Comparison of ENCODE assay signal across 1 cellular context in the genomic region with DNA sequence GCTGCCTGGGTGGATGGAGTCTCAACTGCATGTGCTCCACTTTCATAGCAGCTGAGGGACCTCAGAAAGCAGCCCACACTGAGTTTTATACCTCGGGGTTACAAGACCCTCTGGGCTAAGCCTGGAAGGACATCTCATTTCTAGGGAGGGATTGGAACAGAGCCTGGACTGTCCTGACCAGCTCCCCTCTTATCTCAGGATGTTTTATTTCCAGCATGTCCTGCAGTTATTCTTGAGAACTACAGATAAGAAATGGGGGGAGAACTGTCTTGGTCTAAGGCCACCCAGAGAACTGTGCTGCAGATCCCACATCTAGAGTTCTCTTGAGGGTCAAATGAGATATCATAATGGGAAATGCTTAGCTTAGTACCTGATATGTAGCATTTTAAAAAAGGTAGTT.
TF ChIP-seq lines count a peak whose summit lies in the region.

No MANE protein-coding gene starts in this region.

TF ChIP-seq in K562, 482 proteins besides CTCF, POLR2A, EP300 and RAD21 (continued from another document and continues in another):
- no peak for TF ChIP-seq ZNF212 (CRISPR knock-in tag; IDR thresholded peaks at IDR 0.05)
- TF ChIP-seq, protein P1, sequence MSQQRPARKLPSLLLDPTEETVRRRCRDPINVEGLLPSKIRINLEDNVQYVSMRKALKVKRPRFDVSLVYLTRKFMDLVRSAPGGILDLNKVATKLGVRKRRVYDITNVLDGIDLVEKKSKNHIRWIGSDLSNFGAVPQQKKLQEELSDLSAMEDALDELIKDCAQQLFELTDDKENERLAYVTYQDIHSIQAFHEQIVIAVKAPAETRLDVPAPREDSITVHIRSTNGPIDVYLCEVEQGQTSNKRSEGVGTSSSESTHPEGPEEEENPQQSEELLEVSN (IDR thresholded peaks at IDR 0.05; ENCODE audit: borderline replicate concordance in 1 of 2, extremely low read depth in 1 of 2, insufficient read depth in 1 of 2, insufficient read length in 1 of 2, low read depth in 1 of 2, low read length in 1 of 2, poor library complexity in 1 of 2, severe bottlenecking in 1 of 2) = peak in 1 of 2 experiments; percentile 9
- TF ChIP-seq PHF8 (IDR thresholded peaks at IDR 0.05; ENCODE audit: borderline replicate concordance, low read length) = no peak
- no peak for TF ChIP-seq TEAD2 (tag; IDR thresholded peaks at IDR 0.05)
- TF ChIP-seq, protein P2, sequence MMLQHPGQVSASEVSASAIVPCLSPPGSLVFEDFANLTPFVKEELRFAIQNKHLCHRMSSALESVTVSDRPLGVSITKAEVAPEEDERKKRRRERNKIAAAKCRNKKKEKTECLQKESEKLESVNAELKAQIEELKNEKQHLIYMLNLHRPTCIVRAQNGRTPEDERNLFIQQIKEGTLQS (IDR thresholded peaks at IDR 0.05) = no peak
- TF ChIP-seq, protein P2 (CRISPR knock-in tag; conservative IDR thresholded peaks at IDR 0.05) = no peak
- TF ChIP-seq, protein P3, sequence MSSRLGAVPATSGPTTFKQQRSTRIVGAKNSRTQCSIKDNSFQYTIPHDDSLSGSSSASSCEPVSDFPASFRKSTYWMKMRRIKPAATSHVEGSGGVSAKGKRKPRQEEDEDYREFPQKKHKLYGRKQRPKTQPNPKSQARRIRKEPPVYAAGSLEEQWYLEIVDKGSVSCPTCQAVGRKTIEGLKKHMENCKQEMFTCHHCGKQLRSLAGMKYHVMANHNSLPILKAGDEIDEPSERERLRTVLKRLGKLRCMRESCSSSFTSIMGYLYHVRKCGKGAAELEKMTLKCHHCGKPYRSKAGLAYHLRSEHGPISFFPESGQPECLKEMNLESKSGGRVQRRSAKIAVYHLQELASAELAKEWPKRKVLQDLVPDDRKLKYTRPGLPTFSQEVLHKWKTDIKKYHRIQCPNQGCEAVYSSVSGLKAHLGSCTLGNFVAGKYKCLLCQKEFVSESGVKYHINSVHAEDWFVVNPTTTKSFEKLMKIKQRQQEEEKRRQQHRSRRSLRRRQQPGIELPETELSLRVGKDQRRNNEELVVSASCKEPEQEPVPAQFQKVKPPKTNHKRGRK (tag; IDR thresholded peaks at IDR 0.05) = no peak
- peak; percentile 59 for TF ChIP-seq NFIC (IDR thresholded peaks at IDR 0.05)
- no peak for TF ChIP-seq PHB (CRISPR knock-in tag; IDR thresholded peaks at IDR 0.05)
- 0 out of 2 replicates have a peak, but pooled peaks have one; percentile 15 for TF ChIP-seq MYC (IDR thresholded peaks at IDR 0.05; ENCODE audit: low read depth, low read length)
- no peak for TF ChIP-seq MYC (CRISPR knock-in tag; IDR thresholded peaks at IDR 0.05; ENCODE audit: borderline replicate concordance, low read depth)
- TF ChIP-seq PHTF2 (CRISPR knock-in tag; IDR thresholded peaks at IDR 0.05) = no peak
- TF ChIP-seq, protein P4, sequence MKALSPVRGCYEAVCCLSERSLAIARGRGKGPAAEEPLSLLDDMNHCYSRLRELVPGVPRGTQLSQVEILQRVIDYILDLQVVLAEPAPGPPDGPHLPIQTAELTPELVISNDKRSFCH (CRISPR knock-in tag; IDR thresholded peaks at IDR 0.05) = no peak
- TF ChIP-seq, protein P4 (tag; IDR thresholded peaks at IDR 0.05) = no peak
- no peak for TF ChIP-seq SMAD3 (CRISPR knock-in tag; conservative IDR thresholded peaks at IDR 0.05)
- TF ChIP-seq, protein P5, sequence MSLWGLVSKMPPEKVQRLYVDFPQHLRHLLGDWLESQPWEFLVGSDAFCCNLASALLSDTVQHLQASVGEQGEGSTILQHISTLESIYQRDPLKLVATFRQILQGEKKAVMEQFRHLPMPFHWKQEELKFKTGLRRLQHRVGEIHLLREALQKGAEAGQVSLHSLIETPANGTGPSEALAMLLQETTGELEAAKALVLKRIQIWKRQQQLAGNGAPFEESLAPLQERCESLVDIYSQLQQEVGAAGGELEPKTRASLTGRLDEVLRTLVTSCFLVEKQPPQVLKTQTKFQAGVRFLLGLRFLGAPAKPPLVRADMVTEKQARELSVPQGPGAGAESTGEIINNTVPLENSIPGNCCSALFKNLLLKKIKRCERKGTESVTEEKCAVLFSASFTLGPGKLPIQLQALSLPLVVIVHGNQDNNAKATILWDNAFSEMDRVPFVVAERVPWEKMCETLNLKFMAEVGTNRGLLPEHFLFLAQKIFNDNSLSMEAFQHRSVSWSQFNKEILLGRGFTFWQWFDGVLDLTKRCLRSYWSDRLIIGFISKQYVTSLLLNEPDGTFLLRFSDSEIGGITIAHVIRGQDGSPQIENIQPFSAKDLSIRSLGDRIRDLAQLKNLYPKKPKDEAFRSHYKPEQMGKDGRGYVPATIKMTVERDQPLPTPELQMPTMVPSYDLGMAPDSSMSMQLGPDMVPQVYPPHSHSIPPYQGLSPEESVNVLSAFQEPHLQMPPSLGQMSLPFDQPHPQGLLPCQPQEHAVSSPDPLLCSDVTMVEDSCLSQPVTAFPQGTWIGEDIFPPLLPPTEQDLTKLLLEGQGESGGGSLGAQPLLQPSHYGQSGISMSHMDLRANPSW (CRISPR knock-in tag; IDR thresholded peaks at IDR 0.05) = no peak
- no peak for TF ChIP-seq DMBX1 (CRISPR knock-in tag; IDR thresholded peaks at IDR 0.05; ENCODE audit: borderline replicate concordance)
- TF ChIP-seq MEIS2 (IDR thresholded peaks at IDR 0.05; ENCODE audit: partially characterized antibody) = peak; percentile 5
- no peak for TF ChIP-seq MAFK (IDR thresholded peaks at IDR 0.05; ENCODE audit: low read length)
- TF ChIP-seq, protein P6, sequence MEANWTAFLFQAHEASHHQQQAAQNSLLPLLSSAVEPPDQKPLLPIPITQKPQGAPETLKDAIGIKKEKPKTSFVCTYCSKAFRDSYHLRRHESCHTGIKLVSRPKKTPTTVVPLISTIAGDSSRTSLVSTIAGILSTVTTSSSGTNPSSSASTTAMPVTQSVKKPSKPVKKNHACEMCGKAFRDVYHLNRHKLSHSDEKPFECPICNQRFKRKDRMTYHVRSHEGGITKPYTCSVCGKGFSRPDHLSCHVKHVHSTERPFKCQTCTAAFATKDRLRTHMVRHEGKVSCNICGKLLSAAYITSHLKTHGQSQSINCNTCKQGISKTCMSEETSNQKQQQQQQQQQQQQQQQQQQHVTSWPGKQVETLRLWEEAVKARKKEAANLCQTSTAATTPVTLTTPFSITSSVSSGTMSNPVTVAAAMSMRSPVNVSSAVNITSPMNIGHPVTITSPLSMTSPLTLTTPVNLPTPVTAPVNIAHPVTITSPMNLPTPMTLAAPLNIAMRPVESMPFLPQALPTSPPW (CRISPR knock-in tag; IDR thresholded peaks at IDR 0.05) = peak; percentile 70
- no peak for TF ChIP-seq ELF2 (CRISPR knock-in tag; IDR thresholded peaks at IDR 0.05)
- TF ChIP-seq TCF3 (CRISPR knock-in tag; IDR thresholded peaks at IDR 0.05) = peak; percentile 75
- TF ChIP-seq CBX2 (IDR thresholded peaks at IDR 0.05; ENCODE audit: insufficient read depth, low read length, poor library complexity, severe bottlenecking) = no peak
- TF ChIP-seq CBX8 (IDR thresholded peaks at IDR 0.05; ENCODE audit: borderline replicate concordance, extremely low read depth, low read depth, low read length, poor library complexity, severe bottlenecking) = no peak
- TF ChIP-seq, protein P7, sequence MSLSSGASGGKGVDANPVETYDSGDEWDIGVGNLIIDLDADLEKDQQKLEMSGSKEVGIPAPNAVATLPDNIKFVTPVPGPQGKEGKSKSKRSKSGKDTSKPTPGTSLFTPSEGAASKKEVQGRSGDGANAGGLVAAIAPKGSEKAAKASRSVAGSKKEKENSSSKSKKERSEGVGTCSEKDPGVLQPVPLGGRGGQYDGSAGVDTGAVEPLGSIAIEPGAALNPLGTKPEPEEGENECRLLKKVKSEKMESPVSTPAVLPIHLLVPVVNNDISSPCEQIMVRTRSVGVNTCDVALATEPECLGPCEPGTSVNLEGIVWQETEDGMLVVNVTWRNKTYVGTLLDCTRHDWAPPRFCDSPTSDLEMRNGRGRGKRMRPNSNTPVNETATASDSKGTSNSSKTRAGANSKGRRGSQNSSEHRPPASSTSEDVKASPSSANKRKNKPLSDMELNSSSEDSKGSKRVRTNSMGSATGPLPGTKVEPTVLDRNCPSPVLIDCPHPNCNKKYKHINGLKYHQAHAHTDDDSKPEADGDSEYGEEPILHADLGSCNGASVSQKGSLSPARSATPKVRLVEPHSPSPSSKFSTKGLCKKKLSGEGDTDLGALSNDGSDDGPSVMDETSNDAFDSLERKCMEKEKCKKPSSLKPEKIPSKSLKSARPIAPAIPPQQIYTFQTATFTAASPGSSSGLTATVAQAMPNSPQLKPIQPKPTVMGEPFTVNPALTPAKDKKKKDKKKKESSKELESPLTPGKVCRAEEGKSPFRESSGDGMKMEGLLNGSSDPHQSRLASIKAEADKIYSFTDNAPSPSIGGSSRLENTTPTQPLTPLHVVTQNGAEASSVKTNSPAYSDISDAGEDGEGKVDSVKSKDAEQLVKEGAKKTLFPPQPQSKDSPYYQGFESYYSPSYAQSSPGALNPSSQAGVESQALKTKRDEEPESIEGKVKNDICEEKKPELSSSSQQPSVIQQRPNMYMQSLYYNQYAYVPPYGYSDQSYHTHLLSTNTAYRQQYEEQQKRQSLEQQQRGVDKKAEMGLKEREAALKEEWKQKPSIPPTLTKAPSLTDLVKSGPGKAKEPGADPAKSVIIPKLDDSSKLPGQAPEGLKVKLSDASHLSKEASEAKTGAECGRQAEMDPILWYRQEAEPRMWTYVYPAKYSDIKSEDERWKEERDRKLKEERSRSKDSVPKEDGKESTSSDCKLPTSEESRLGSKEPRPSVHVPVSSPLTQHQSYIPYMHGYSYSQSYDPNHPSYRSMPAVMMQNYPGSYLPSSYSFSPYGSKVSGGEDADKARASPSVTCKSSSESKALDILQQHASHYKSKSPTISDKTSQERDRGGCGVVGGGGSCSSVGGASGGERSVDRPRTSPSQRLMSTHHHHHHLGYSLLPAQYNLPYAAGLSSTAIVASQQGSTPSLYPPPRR (CRISPR knock-in tag; IDR thresholded peaks at IDR 0.05; ENCODE audit: borderline replicate concordance) = no peak
- TF ChIP-seq TBL1XR1 (IDR thresholded peaks at IDR 0.05; ENCODE audit: low read length in 2 of 2) = peak in 1 of 2 experiments; percentile 53; a peak in 1 of 4 replicates
- TF ChIP-seq HDAC3 (IDR thresholded peaks at IDR 0.05; ENCODE audit: borderline replicate concordance, partially characterized antibody) = no peak
- TF ChIP-seq, protein P8, sequence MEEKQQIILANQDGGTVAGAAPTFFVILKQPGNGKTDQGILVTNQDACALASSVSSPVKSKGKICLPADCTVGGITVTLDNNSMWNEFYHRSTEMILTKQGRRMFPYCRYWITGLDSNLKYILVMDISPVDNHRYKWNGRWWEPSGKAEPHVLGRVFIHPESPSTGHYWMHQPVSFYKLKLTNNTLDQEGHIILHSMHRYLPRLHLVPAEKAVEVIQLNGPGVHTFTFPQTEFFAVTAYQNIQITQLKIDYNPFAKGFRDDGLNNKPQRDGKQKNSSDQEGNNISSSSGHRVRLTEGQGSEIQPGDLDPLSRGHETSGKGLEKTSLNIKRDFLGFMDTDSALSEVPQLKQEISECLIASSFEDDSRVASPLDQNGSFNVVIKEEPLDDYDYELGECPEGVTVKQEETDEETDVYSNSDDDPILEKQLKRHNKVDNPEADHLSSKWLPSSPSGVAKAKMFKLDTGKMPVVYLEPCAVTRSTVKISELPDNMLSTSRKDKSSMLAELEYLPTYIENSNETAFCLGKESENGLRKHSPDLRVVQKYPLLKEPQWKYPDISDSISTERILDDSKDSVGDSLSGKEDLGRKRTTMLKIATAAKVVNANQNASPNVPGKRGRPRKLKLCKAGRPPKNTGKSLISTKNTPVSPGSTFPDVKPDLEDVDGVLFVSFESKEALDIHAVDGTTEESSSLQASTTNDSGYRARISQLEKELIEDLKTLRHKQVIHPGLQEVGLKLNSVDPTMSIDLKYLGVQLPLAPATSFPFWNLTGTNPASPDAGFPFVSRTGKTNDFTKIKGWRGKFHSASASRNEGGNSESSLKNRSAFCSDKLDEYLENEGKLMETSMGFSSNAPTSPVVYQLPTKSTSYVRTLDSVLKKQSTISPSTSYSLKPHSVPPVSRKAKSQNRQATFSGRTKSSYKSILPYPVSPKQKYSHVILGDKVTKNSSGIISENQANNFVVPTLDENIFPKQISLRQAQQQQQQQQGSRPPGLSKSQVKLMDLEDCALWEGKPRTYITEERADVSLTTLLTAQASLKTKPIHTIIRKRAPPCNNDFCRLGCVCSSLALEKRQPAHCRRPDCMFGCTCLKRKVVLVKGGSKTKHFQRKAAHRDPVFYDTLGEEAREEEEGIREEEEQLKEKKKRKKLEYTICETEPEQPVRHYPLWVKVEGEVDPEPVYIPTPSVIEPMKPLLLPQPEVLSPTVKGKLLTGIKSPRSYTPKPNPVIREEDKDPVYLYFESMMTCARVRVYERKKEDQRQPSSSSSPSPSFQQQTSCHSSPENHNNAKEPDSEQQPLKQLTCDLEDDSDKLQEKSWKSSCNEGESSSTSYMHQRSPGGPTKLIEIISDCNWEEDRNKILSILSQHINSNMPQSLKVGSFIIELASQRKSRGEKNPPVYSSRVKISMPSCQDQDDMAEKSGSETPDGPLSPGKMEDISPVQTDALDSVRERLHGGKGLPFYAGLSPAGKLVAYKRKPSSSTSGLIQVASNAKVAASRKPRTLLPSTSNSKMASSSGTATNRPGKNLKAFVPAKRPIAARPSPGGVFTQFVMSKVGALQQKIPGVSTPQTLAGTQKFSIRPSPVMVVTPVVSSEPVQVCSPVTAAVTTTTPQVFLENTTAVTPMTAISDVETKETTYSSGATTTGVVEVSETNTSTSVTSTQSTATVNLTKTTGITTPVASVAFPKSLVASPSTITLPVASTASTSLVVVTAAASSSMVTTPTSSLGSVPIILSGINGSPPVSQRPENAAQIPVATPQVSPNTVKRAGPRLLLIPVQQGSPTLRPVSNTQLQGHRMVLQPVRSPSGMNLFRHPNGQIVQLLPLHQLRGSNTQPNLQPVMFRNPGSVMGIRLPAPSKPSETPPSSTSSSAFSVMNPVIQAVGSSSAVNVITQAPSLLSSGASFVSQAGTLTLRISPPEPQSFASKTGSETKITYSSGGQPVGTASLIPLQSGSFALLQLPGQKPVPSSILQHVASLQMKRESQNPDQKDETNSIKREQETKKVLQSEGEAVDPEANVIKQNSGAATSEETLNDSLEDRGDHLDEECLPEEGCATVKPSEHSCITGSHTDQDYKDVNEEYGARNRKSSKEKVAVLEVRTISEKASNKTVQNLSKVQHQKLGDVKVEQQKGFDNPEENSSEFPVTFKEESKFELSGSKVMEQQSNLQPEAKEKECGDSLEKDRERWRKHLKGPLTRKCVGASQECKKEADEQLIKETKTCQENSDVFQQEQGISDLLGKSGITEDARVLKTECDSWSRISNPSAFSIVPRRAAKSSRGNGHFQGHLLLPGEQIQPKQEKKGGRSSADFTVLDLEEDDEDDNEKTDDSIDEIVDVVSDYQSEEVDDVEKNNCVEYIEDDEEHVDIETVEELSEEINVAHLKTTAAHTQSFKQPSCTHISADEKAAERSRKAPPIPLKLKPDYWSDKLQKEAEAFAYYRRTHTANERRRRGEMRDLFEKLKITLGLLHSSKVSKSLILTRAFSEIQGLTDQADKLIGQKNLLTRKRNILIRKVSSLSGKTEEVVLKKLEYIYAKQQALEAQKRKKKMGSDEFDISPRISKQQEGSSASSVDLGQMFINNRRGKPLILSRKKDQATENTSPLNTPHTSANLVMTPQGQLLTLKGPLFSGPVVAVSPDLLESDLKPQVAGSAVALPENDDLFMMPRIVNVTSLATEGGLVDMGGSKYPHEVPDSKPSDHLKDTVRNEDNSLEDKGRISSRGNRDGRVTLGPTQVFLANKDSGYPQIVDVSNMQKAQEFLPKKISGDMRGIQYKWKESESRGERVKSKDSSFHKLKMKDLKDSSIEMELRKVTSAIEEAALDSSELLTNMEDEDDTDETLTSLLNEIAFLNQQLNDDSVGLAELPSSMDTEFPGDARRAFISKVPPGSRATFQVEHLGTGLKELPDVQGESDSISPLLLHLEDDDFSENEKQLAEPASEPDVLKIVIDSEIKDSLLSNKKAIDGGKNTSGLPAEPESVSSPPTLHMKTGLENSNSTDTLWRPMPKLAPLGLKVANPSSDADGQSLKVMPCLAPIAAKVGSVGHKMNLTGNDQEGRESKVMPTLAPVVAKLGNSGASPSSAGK (IDR thresholded peaks at IDR 0.05) = peak; percentile 11; the same call in 1 of the 2 replicates
